ENCODE assay signal across 10 cellular contexts in the genomic region with DNA sequence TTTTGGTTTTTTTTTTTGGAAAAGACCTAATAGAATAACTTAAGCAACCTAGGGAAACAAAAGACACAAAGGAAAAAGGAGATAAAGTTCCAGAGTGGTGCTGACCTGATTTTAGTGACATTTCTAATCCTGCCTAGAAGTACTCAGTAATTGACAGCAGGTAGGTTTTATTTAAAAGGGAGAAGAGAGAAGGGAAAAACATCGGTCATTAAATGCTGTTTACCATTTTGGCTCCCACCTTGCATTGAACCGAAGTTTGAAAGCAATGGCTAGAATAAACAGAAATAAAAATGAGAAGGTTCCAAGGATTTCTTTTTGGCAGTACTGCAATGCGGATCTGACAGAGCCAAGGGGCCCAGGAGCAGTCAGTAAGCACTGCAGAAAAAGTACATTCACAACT.
"Had no signal": no experiment of that assay in that cellular context is flagged by ENCODE, and none has a peak within 500 bp of the region (broad histone marks: within the 10 kb centered on the region; RNA-seq: fewer than 3 reads in every experiment).

No MANE protein-coding gene starts in this region.

- H3K4me2 ChIP-seq: GM23338 had no signal

- DNase-seq: GM23248, GOT3, H7, H9, HCEC 1CT, HFFc6 had no signal

- H3K4me1 ChIP-seq: HAP-1 had no signal

- FAIRE-seq: H54 had no signal

- H3K27ac ChIP-seq: GM23248 had no signal

- H3K4me3 ChIP-seq: GM23248, GM23338, HAP-1 had no signal

- ATAC-seq: GM23338, HCT116 had no signal

- H3K9me3 ChIP-seq: HAP-1 had no signal
